Comparison of ENCODE assay signal across 1 cellular context in genomic region chr7:106071999-106072714, GRCh38.
TF ChIP-seq lines count a peak whose summit lies in the region.

No MANE protein-coding gene starts in this region.

TF ChIP-seq in K562, 482 proteins besides CTCF, POLR2A, EP300 and RAD21 (continued from another document and continues in another):
- TF ChIP-seq ZC3H4 (CRISPR knock-in tag; IDR thresholded peaks at IDR 0.05; ENCODE audit: borderline replicate concordance) (no peak), NR1H2 (CRISPR knock-in tag; IDR thresholded peaks at IDR 0.05) (0 out of 2 replicates have a peak, but pooled peaks have one; percentile 52), EP400 (IDR thresholded peaks at IDR 0.05) (no peak; the same call in 1 of the 2 replicates), ZNF740 (CRISPR knock-in tag; IDR thresholded peaks at IDR 0.05) (no peak), ZNF740 (tag; IDR thresholded peaks at IDR 0.05) (no peak), MAZ (CRISPR knock-in tag; conservative IDR thresholded peaks at IDR 0.05 in 1 of 2, IDR thresholded peaks at IDR 0.05 in 1 of 2) (peak in 1 of 2 experiments; percentile 58; a peak in 2 of 4 replicates), RUNX1 (IDR thresholded peaks at IDR 0.05; ENCODE audit: low read depth) (no peak), IRF9 (tag; IDR thresholded peaks at IDR 0.05) (no peak; the same call in 1 of the 2 replicates), MLX (CRISPR knock-in tag; conservative IDR thresholded peaks at IDR 0.05) (no peak), NBN (IDR thresholded peaks at IDR 0.05; ENCODE audit: low read depth) (peak; percentile 95), ZNF316 (IDR thresholded peaks at IDR 0.05) (no peak), CBX3 (IDR thresholded peaks at IDR 0.05; ENCODE audit: borderline replicate concordance in 1 of 2, low read length in 2 of 2) (peak in 1 of 2 experiments; percentile 54; a peak in 2 of 3 replicates), ESRRB (CRISPR knock-in tag; IDR thresholded peaks at IDR 0.05; ENCODE audit: borderline replicate concordance) (no peak), ZNF668 (CRISPR knock-in tag; IDR thresholded peaks at IDR 0.05) (no peak), SAP30 (IDR thresholded peaks at IDR 0.05; ENCODE audit: borderline replicate concordance, insufficient read depth, low read depth, low read length, poor library complexity, severe bottlenecking) (no peak), ZFP30 (CRISPR knock-in tag; IDR thresholded peaks at IDR 0.05; ENCODE audit: borderline replicate concordance) (no peak), NCOA1 (IDR thresholded peaks at IDR 0.05; ENCODE audit: low read depth) (peak; percentile 91), CUX1 (CRISPR knock-in tag; IDR thresholded peaks at IDR 0.05) (peak; percentile 86), NCOA4 (IDR thresholded peaks at IDR 0.05; ENCODE audit: partially characterized antibody) (no peak), CBFB (CRISPR knock-in tag; IDR thresholded peaks at IDR 0.05) (no peak), SREBF2 (CRISPR knock-in tag; IDR thresholded peaks at IDR 0.05) (no peak), BCOR (IDR thresholded peaks at IDR 0.05) (peak; percentile 88), DMBX1 (CRISPR knock-in tag; IDR thresholded peaks at IDR 0.05; ENCODE audit: borderline replicate concordance) (peak; percentile 87), CLOCK (CRISPR knock-in tag; IDR thresholded peaks at IDR 0.05; ENCODE audit: borderline replicate concordance) (no peak), ZNF3 (CRISPR knock-in tag; IDR thresholded peaks at IDR 0.05) (no peak), HSF4 (CRISPR knock-in tag; IDR thresholded peaks at IDR 0.05; ENCODE audit: borderline replicate concordance) (no peak), ZNF184 (CRISPR knock-in tag; IDR thresholded peaks at IDR 0.05) (no peak), ZNF398 (CRISPR knock-in tag; IDR thresholded peaks at IDR 0.05) (no peak), ZNF124 (CRISPR knock-in tag; IDR thresholded peaks at IDR 0.05) (no peak), ELF4 (CRISPR knock-in tag; IDR thresholded peaks at IDR 0.05) (peak; percentile 92), KLF6 (CRISPR knock-in tag; IDR thresholded peaks at IDR 0.05; ENCODE audit: borderline replicate concordance) (0 out of 2 replicates have a peak, but pooled peaks have one; percentile 46), ATF6 (CRISPR knock-in tag; IDR thresholded peaks at IDR 0.05) (peak; percentile 89; the same call in 1 of the 2 replicates), KDM5B (IDR thresholded peaks at IDR 0.05; ENCODE audit: insufficient replicate concordance, low read depth, low read length) (no peak), IFI16 (CRISPR knock-in tag; IDR thresholded peaks at IDR 0.05) (no peak), RB1 (IDR thresholded peaks at IDR 0.05; ENCODE audit: low read depth) (no peak), ARID1B (IDR thresholded peaks at IDR 0.05) (peak; percentile 99), FUS (optimal IDR thresholded peaks at IDR 0.05; ENCODE audit: low read depth, low read length) (no peak), SIRT6 (IDR thresholded peaks at IDR 0.05; ENCODE audit: low read depth, low read length) (no peak), BHLHE40 (IDR thresholded peaks at IDR 0.05; ENCODE audit: low read length) (peak; percentile 44; the same call in 1 of the 2 replicates), NR4A1 (CRISPR knock-in tag; IDR thresholded peaks at IDR 0.05) (no peak), NR4A1 (tag; IDR thresholded peaks at IDR 0.05) (peak; percentile 81), NFRKB (IDR thresholded peaks at IDR 0.05; ENCODE audit: low read depth) (no peak), PCBP2 (IDR thresholded peaks at IDR 0.05; ENCODE audit: low read depth, low read length, poor library complexity, severe bottlenecking) (no peak), POLR3A (IDR thresholded peaks at IDR 0.05; ENCODE audit: borderline replicate concordance, extremely low read depth, insufficient read depth, insufficient read length) (no peak), KHSRP (IDR thresholded peaks at IDR 0.05) (peak; percentile 84; the same call in 1 of the 2 replicates)
- TF ChIP-seq, protein P1, sequence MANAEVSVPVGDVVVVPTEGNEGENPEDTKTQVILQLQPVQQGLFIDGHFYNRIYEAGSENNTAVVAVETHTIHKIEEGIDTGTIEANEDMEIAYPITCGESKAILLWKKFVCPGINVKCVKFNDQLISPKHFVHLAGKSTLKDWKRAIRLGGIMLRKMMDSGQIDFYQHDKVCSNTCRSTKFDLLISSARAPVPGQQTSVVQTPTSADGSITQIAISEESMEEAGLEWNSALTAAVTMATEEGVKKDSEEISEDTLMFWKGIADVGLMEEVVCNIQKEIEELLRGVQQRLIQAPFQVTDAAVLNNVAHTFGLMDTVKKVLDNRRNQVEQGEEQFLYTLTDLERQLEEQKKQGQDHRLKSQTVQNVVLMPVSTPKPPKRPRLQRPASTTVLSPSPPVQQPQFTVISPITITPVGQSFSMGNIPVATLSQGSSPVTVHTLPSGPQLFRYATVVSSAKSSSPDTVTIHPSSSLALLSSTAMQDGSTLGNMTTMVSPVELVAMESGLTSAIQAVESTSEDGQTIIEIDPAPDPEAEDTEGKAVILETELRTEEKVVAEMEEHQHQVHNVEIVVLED (CRISPR knock-in tag; IDR thresholded peaks at IDR 0.05): 0 out of 2 replicates have a peak, but pooled peaks have one; percentile 7
- TF ChIP-seq, protein P2, sequence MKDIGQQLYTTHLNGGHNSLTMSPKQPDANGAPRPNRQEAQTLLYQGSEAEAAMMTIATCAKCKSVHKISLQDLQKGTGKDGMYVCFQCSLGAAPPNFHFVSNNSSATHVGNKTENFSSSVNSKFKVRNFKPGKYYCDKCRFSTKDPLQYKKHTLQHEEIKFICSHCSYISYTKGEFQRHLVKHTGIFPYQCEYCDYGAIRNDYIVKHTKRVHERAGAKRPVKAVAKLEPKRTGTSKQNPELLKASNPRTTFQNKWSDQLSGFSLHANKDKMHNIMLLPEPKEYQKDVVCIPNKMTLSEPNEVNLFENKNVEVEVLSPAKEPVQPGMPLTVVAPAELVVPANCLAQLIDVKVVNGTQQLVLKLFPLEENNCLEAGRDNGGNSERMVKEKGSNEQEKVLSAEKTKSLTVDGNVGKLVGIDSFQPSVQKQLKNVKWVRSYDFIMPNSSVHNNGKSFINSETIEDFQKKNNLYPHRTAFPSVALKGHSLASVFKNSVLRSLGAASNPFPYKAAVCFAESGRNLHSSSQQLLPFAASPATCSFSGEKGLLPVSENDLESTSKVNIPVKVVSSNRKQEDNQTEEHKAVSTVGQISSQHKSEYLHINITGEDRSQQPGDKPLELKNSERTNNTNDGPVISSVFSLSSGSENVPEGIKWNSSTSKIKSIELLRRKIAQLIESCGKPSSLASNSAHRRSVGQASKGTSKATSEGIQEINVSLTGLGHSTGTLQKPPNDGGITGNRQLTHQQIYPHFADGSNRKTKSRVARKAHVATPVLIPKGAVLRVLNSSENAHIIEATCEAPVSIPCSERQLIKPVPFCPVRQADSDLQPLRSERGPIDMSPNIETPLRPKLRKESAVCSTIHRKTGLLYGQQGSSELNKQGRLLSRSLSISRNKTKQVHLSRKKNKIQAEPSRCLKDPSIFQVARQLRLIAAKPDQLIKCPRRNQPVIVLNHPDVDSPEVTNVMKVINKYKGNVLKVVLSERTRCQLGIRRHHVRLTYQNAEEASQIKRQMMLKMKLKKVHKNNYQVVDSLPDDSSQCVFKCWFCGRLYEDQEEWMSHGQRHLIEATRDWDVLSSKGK (CRISPR knock-in tag; IDR thresholded peaks at IDR 0.05): no peak
